Comparison of ENCODE assay signal across 1 cellular context in genomic region chr1:207084701-207085180, GRCh38.
TF ChIP-seq lines count a peak whose summit lies in the region.

No MANE protein-coding gene starts in this region.

TF ChIP-seq in H1, 55 proteins besides CTCF, POLR2A, EP300 and RAD21:
- TF ChIP-seq CBX5 (IDR thresholded peaks at IDR 0.05; ENCODE audit: low read depth, low read length) (no peak), CHD1 (IDR thresholded peaks at IDR 0.05; ENCODE audit: low read depth, low read length) (no peak), YY1 (IDR thresholded peaks at IDR 0.05; ENCODE audit: low read depth, low read length) (no peak), ASH2L (IDR thresholded peaks at IDR 0.05; ENCODE audit: low read length) (no peak), MAFK (IDR thresholded peaks at IDR 0.05; ENCODE audit: low read depth, low read length) (no peak), KDM1A (IDR thresholded peaks at IDR 0.05; ENCODE audit: borderline replicate concordance, low read length) (no peak), EGR1 (IDR thresholded peaks at IDR 0.05; ENCODE audit: borderline replicate concordance, low read depth, low read length) (0 out of 2 replicates have a peak, but pooled peaks have one; percentile 24), RNF2 (IDR thresholded peaks at IDR 0.05; ENCODE audit: borderline replicate concordance, low read depth, low read length, missing control alignments, poor library complexity, severe bottlenecking) (no peak), SRF (IDR thresholded peaks at IDR 0.05; ENCODE audit: low read depth, low read length) (no peak), MAX (IDR thresholded peaks at IDR 0.05) (no peak), CHD2 (IDR thresholded peaks at IDR 0.05; ENCODE audit: low read length) (peak; percentile 26; the same call in 1 of the 2 replicates), HDAC6 (IDR thresholded peaks at IDR 0.05; ENCODE audit: low read depth, low read length) (no peak), TAF7 (optimal IDR thresholded peaks at IDR 0.05; ENCODE audit: borderline replicate concordance, low read depth, low read length) (no peak), RFX5 (IDR thresholded peaks at IDR 0.05; ENCODE audit: borderline replicate concordance, low read depth, low read length) (no peak), SIRT6 (IDR thresholded peaks at IDR 0.05; ENCODE audit: low read length) (no peak), RBBP5 (IDR thresholded peaks at IDR 0.05; ENCODE audit: borderline replicate concordance, low read depth, low read length) (no peak)
